In genomic region chr19:2041436-2041685, GRCh38 we compare ENCODE assay signal across 9 cellular contexts. TPM values are rescaled to one million over a fixed set of nuclear protein-coding genes. Genes with fewer than 3 reads are reported as not detected.
DNase-seq lines count a peak whose midpoint lies in the region; ATAC-seq, FAIRE-seq and TF ChIP-seq lines count a peak whose summit lies in the region.
"Had no signal": no experiment of that assay in that cellular context is flagged by ENCODE, and none has a peak within 500 bp of the region (broad histone marks: within the 10 kb centered on the region; RNA-seq: fewer than 3 reads in every experiment).

No MANE protein-coding gene starts in this region.

- H3K4me1 ChIP-seq in OCI-LY1 (ENCODE audit: insufficient read depth, low read length, severe bottlenecking): peaks cover 57% of the 10 kb centered on the region
- H3K4me1 ChIP-seq in H1 (replicated peaks in 1 of 4; ENCODE audit: control insufficient read depth in 3 of 4, insufficient read depth in 4 of 4, low read length in 3 of 4): peaks cover 0 to 19% (median 14%) of the 10 kb centered on the region in 4 experiments; a peak in 5 of 7 replicates
- H3K4me1 ChIP-seq in trophoblast cell (ENCODE audit: control insufficient read depth in 1 of 2, insufficient read depth in 2 of 2, low read length in 2 of 2): peaks cover 13 to 14% of the 10 kb centered on the region in 2 experiments

- no peak for TF ChIP-seq EP300 in H1 (IDR thresholded peaks at IDR 0.05; ENCODE audit: borderline replicate concordance in 1 of 2, low read depth in 2 of 2, low read length in 2 of 2)

- H3K36me3 ChIP-seq in OCI-LY1 (ENCODE audit: insufficient read depth, low read length): peaks cover 48% of the 10 kb centered on the region
- peaks cover 7 to 44% (median 29%) of the 10 kb centered on the region in 4 experiments for H3K36me3 ChIP-seq in H1 (ENCODE audit: control insufficient read depth in 2 of 4, insufficient read depth in 4 of 4, low read length in 3 of 4)
- peaks cover 72 to 75% of the 10 kb centered on the region in 2 experiments for H3K36me3 ChIP-seq in trophoblast cell (ENCODE audit: control insufficient read depth in 1 of 2, insufficient read depth in 2 of 2, low read length in 2 of 2)

- TF ChIP-seq RAD21 in H1 (IDR thresholded peaks at IDR 0.05 in 1 of 2, conservative IDR thresholded peaks at IDR 0.05 in 1 of 2; ENCODE audit: low read depth in 2 of 2, low read length in 2 of 2): no peak

- H3K79me1 ChIP-seq in H1 (ENCODE audit: low read depth, low read length) (peaks cover 7% of the 10 kb centered on the region), trophoblast cell (ENCODE audit: low read length) (peaks cover 13% of the 10 kb centered on the region)

- TF ChIP-seq POLR2A in H1 (IDR thresholded peaks at IDR 0.05; ENCODE audit: control extremely low read depth in 1 of 2, low read depth in 2 of 2, low read length in 2 of 2): no peak

- peaks cover 52% of the 10 kb centered on the region for H3K36me3 Mint-ChIP-seq in CD4-positive, alpha-beta T cell (ENCODE audit: low read depth)

- H4K20me1 ChIP-seq in OCI-LY1 (ENCODE audit: insufficient read depth, low read length): no peaks in the 10 kb centered on the region
- peaks cover 3 to 30% of the 10 kb centered on the region in 2 experiments for H4K20me1 ChIP-seq in H1 (replicated peaks in 1 of 2; ENCODE audit: control insufficient read depth in 1 of 2, insufficient read depth in 2 of 2, low read length in 2 of 2)

- H2AK5ac ChIP-seq in H1 (ENCODE audit: low read depth, low read length): no peak overlapping the region; the same call in 1 of the 2 replicates
- H2AK5ac ChIP-seq in trophoblast cell (ENCODE audit: low read length): no peak overlapping the region

- peak overlapping the region; percentile 97 for H3K27ac Mint-ChIP-seq in CD4-positive, alpha-beta T cell

- POLR2A ChIA-PET in CD4-positive, alpha-beta T cell (lab: Charles Lee): interaction anchor here (1.5 to 3.3 kb wide), 4 partner anchors 9 to 166 kb away, joined by 5 to 31 read pairs (median 18); partner anchors contain the start of gene MKNK2
- POLR2A ChIA-PET in H1 (lab: Charles Lee; ENCODE audit: partially characterized antibody): interaction anchor here (22.2 to 27.5 kb wide), 2 partner anchors 9 to 10 kb away, joined by 524 read pairs; partner anchors contain the start of gene MKNK2

- FAIRE-seq in H1 (lab: Jason Lieb, UNC): no peak

- H3K4me3 ChIP-seq in OCI-LY1 (ENCODE audit: low read depth, low read length, poor library complexity, severe bottlenecking) (peak overlapping the region; percentile 77), H1 (ENCODE audit: extremely low read depth in 1 of 4, insufficient read depth in 2 of 4, low read depth in 3 of 4, low read length in 4 of 4) (peak overlapping the region in 2 of 4 experiments; percentile 10 to 50; a peak in 3 of 8 replicates), trophoblast cell (ENCODE audit: low read depth, low read length) (peak overlapping the region; percentile 8)

- no peaks in the 10 kb centered on the region for H3K23me2 ChIP-seq in H1 (ENCODE audit: low read depth, low read length)

- peak overlapping the region; percentile 48 for H4K5ac ChIP-seq in H1 (ENCODE audit: insufficient read length, low read depth, low read length)

- H3K9ac ChIP-seq in OCI-LY1 (ENCODE audit: low read length): peak overlapping the region; percentile 94
- peak overlapping the region in 2 of 4 experiments; percentile 58 to 74; a peak in 2 of 7 replicates for H3K9ac ChIP-seq in H1 (replicated peaks in 1 of 4; ENCODE audit: extremely low read depth in 1 of 4, low read depth in 3 of 4, low read length in 3 of 4)
- H3K9ac ChIP-seq in trophoblast cell (ENCODE audit: low read length): peak overlapping the region; percentile 42

- peak overlapping the region; percentile 96; the same call in 1 of the 2 replicates for H4K8ac ChIP-seq in H1 (ENCODE audit: extremely low read depth, insufficient read depth, low read length)
- H4K8ac ChIP-seq in trophoblast cell (ENCODE audit: low read depth, low read length): peak overlapping the region; percentile 73

- peaks cover 28% of the 10 kb centered on the region for H3K4me1 Mint-ChIP-seq in CD4-positive, alpha-beta T cell (ENCODE audit: low read depth)

- 0 out of 2 replicates have a peak overlapping the region, but pooled peaks have one; percentile 32 for H3K18ac ChIP-seq in H1 (ENCODE audit: extremely low read depth, low read length)
- peak overlapping the region; percentile 53 for H3K18ac ChIP-seq in trophoblast cell (ENCODE audit: low read length)

- peak overlapping the region; percentile 96 for H3K4ac ChIP-seq in H1 (replicated peaks; ENCODE audit: insufficient read length, low read depth, low read length)
- H3K4ac ChIP-seq in trophoblast cell (ENCODE audit: low read depth, low read length): peak overlapping the region; percentile 61

- H3K4me2 ChIP-seq in OCI-LY1 (ENCODE audit: low read length) (peak overlapping the region; percentile 72), H1 (ENCODE audit: insufficient read depth in 1 of 2, low read depth in 2 of 2, low read length in 2 of 2) (peak overlapping the region; percentile 29 to 72; a peak in 1 of 4 replicates), trophoblast cell (ENCODE audit: low read length) (peak overlapping the region; percentile 53)

- no peaks in the 10 kb centered on the region for H3K9me2 ChIP-seq in OCI-LY1 (ENCODE audit: low read depth, low read length)

- no peak overlapping the region for H2BK120ac ChIP-seq in H1 (replicated peaks; ENCODE audit: low read depth, low read length)
- peak overlapping the region; percentile 50 for H2BK120ac ChIP-seq in trophoblast cell (ENCODE audit: insufficient read depth, low read length, poor library complexity)

- intact Hi-C loops in CD4-positive, alpha-beta T cell (cut with DNase I, micrococcal nuclease): no loop called here

- no peak for ATAC-seq in CD4-positive, alpha-beta T cell (ENCODE audit: poor library complexity)
- ATAC-seq in HG03025 (IDR thresholded peaks at IDR 0.05; ENCODE audit: low FRiP score, unreplicated experiment) (no peak), HG02588 (IDR thresholded peaks at IDR 0.05; ENCODE audit: unreplicated experiment) (no peak)

- no peak overlapping the region for H2BK20ac ChIP-seq in H1 (ENCODE audit: low read length)

- no peaks in the 10 kb centered on the region for H3K27me3 ChIP-seq in CD4-positive, alpha-beta T cell (ENCODE audit: control insufficient read depth, insufficient read depth, low read length)
- no peaks in the 10 kb centered on the region for H3K27me3 ChIP-seq in OCI-LY1 (ENCODE audit: insufficient read depth, low read length)
- no peaks in the 10 kb centered on the region for H3K27me3 ChIP-seq in H1 (replicated peaks in 1 of 4; ENCODE audit: control insufficient read depth in 3 of 4, extremely low read depth in 1 of 4, insufficient read depth in 3 of 4, low read length in 3 of 4)
- H3K27me3 ChIP-seq in trophoblast cell (ENCODE audit: insufficient read depth, low read length): no peaks in the 10 kb centered on the region

- no peaks in the 10 kb centered on the region for H3K27me3 Mint-ChIP-seq in CD4-positive, alpha-beta T cell

- peak overlapping the region; percentile 51 for H3K4me3 Mint-ChIP-seq in CD4-positive, alpha-beta T cell

- no peak for TF ChIP-seq CTCF in CD4-positive, alpha-beta T cell (IDR thresholded peaks at IDR 0.05)
- TF ChIP-seq CTCF in OCI-LY1 (IDR thresholded peaks at IDR 0.05; ENCODE audit: low read length) (no peak), H1 (IDR thresholded peaks at IDR 0.05; ENCODE audit: control extremely low read depth in 1 of 3, insufficient read depth in 1 of 3, low read depth in 1 of 3, low read length in 3 of 3) (no peak)

- no peak overlapping the region for H4K12ac ChIP-seq in trophoblast cell (ENCODE audit: low read depth, low read length)

- 0 out of 2 replicates have a peak, but pooled peaks cover 5% of the 10 kb centered on the region for H3F3A ChIP-seq in OCI-LY1 (ENCODE audit: insufficient read depth, low read length)

- H2AFZ ChIP-seq in OCI-LY1 (ENCODE audit: low read length): no peak overlapping the region
- H2AFZ ChIP-seq in H1 (ENCODE audit: low read length): no peak overlapping the region
- no peak overlapping the region for H2AFZ ChIP-seq in trophoblast cell (ENCODE audit: insufficient read depth, low read length, poor library complexity)

- H3K14ac ChIP-seq in H1 (ENCODE audit: insufficient read length) (no peak overlapping the region), trophoblast cell (ENCODE audit: low read length) (peak overlapping the region; percentile 11)

- WGBS in H1 (ENCODE audit: extremely low coverage in 1 of 2, insufficient coverage in 1 of 2, insufficient read length in 1 of 2, insufficient replicate concordance in 2 of 2, low coverage in 1 of 2, low lambda C conversion rate in 2 of 2, missing lambda C conversion rate in 1 of 2), 2 experiments: 100% methylated on average over 5 of the region's 6 CpGs; no CpG with 5 or more reads in 1 of the 2 experiments
- no CpG with 5 or more reads among the region's 6 CpGs for WGBS in trophoblast cell (ENCODE audit: extremely low coverage, insufficient coverage, insufficient read length)

- H2BK5ac ChIP-seq in H1 (ENCODE audit: low read depth, low read length) (peak overlapping the region; percentile 88), trophoblast cell (ENCODE audit: low read depth, low read length, poor library complexity) (no peak overlapping the region)

- peak overlapping the region; percentile 25 for H3K56ac ChIP-seq in H1 (replicated peaks; ENCODE audit: insufficient read length, low read depth, low read length)

- no peak for DNase-seq in CD4-positive, alpha-beta T cell
- DNase-seq in H1 (ENCODE audit: low read depth in 1 of 2, low spot score in 2 of 2) (no peak), trophoblast cell (no peak), cortex of kidney (lab: John Stamatoyannopoulos, UW) (no peak), NCI-H146 (lab: John Stamatoyannopoulos, UW) (no peak)

- CTCF ChIA-PET in CD4-positive, alpha-beta T cell (lab: Charles Lee): no interaction called here
- CTCF ChIA-PET in H1 (lab: Charles Lee; ENCODE audit: partially characterized antibody): interaction anchor here (0.9 to 1.3 kb wide), 2 partner anchors 10 to 13 kb away, joined by 3 to 7 read pairs; no protein-coding TSS in a partner anchor

- H3K27ac ChIP-seq in CD4-positive, alpha-beta T cell (ENCODE audit: low read depth, low read length): peak overlapping the region; percentile 98
- peak overlapping the region; percentile 87 for H3K27ac ChIP-seq in OCI-LY1 (ENCODE audit: low read depth, low read length, poor library complexity, severe bottlenecking)
- peak overlapping the region; percentile 93 for H3K27ac ChIP-seq in H1 (ENCODE audit: low read depth, low read length)
- H3K27ac ChIP-seq in trophoblast cell (ENCODE audit: low read depth, low read length): peak overlapping the region; percentile 8

- H4K91ac ChIP-seq in H1 (replicated peaks; ENCODE audit: insufficient read length, low read length): peak overlapping the region; percentile 80
- peak overlapping the region; percentile 95 for H4K91ac ChIP-seq in trophoblast cell (ENCODE audit: low read depth, low read length)

- H2BK15ac ChIP-seq in H1 (ENCODE audit: low read length): 0 out of 2 replicates have a peak overlapping the region, but pooled peaks have one; percentile 72

- H2BK12ac ChIP-seq in H1 (ENCODE audit: low read depth, low read length) (0 out of 2 replicates have a peak overlapping the region, but pooled peaks have one; percentile 60), trophoblast cell (ENCODE audit: low read length) (peak overlapping the region; percentile 19)

- no peaks in the 10 kb centered on the region for H3K9me3 Mint-ChIP-seq in CD4-positive, alpha-beta T cell

- no peak overlapping the region for H3K23ac ChIP-seq in H1 (ENCODE audit: insufficient read length)
- H3K23ac ChIP-seq in trophoblast cell (ENCODE audit: low read length): no peak overlapping the region

- H3K9me3 ChIP-seq in CD4-positive, alpha-beta T cell (ENCODE audit: control insufficient read depth, low read length): no peaks in the 10 kb centered on the region
- H3K9me3 ChIP-seq in OCI-LY1 (ENCODE audit: low read length) (no peaks in the 10 kb centered on the region), H1 (ENCODE audit: insufficient read depth in 2 of 2, low read depth in 1 of 2, low read length in 1 of 2) (0 out of 4 replicates have a peak, but pooled peaks cover 0 to under 1% of the 10 kb centered on the region in 2 experiments), trophoblast cell (ENCODE audit: insufficient read depth, low read depth, low read length) (peaks cover 1% of the 10 kb centered on the region)
- H3K9me3 ChIP-seq: mucosa of descending colon had no signal

- no peaks in the 10 kb centered on the region for H3K79me2 ChIP-seq in OCI-LY1 (ENCODE audit: insufficient read depth, low read length)
- peaks cover 0 to 5% of the 10 kb centered on the region in 2 experiments; a peak in 1 of 4 replicates for H3K79me2 ChIP-seq in H1 (ENCODE audit: control insufficient read depth in 1 of 2, insufficient read depth in 2 of 2, low read length in 2 of 2)
- peaks cover 4% of the 10 kb centered on the region for H3K79me2 ChIP-seq in trophoblast cell (ENCODE audit: control insufficient read depth, insufficient read depth, low read length, poor library complexity)

RNA-seq across cellular contexts. Expression of gene MKNK2, which starts 9.7 kb away (rescaled TPM):
- total RNA-seq in CD4-positive, alpha-beta T cell: 100 to 1,000 TPM; 325 to 347 TPM
- total RNA-seq in H1 (2021; fragmentation: NEBNext Ultra II Directional; extraction: Animal tissue kit (Norgen Biotek cat#: 25700)): 163 and 174 TPM in 2 replicates
- 166 and 200 TPM in 2 replicates for polyA plus RNA-seq in H1 (2011; rRNA removed)
- polyA plus RNA-seq in H1 (2011; cell fraction: cytosol; rRNA removed): 102 TPM
- 175 TPM for polyA plus RNA-seq in H1 (2011; cell fraction: nucleus; rRNA removed)
- 78.8 to 121 TPM (median 107 TPM) in 4 replicates for polyA plus RNA-seq in H1 (2012, experiment 1 of 2)
- polyA plus RNA-seq in H1 (2012, experiment 2 of 2): 103 TPM
- 122 TPM for polyA plus RNA-seq in H1 (2013, experiment 1 of 2)
- polyA plus RNA-seq in H1 (2013, experiment 2 of 2): 125 TPM
- polyA minus RNA-seq in H1 (2011; rRNA and poly(A)+ RNA removed): 66.6 and 68.9 TPM in 2 replicates
- polyA minus RNA-seq in H1 (2011; cell fraction: cytosol; rRNA and poly(A)+ RNA removed): 116 TPM
- 61.1 TPM for polyA minus RNA-seq in H1 (2011; cell fraction: nucleus; rRNA and poly(A)+ RNA removed)
- polyA plus RNA-seq in trophoblast cell (2013): 339 and 368 TPM in 2 replicates

RNA-seq across cellular contexts. Expression of gene BTBD2, which starts 25.8 kb away (rescaled TPM):
- 10 to 100 TPM; 44.4 to 44.9 TPM for total RNA-seq in CD4-positive, alpha-beta T cell
- total RNA-seq in H1 (2021; fragmentation: NEBNext Ultra II Directional; extraction: Animal tissue kit (Norgen Biotek cat#: 25700)): 92.3 and 95.3 TPM in 2 replicates
- polyA plus RNA-seq in H1 (2011; rRNA removed): 91.7 and 142 TPM in 2 replicates
- 63.4 TPM for polyA plus RNA-seq in H1 (2011; cell fraction: cytosol; rRNA removed)
- 97.0 TPM for polyA plus RNA-seq in H1 (2011; cell fraction: nucleus; rRNA removed)
- polyA plus RNA-seq in H1 (2012, experiment 1 of 2): 66.1 to 117 TPM (median 109 TPM) in 4 replicates
- 90.9 TPM for polyA plus RNA-seq in H1 (2012, experiment 2 of 2)
- 59.3 TPM for polyA plus RNA-seq in H1 (2013, experiment 1 of 2)
- polyA plus RNA-seq in H1 (2013, experiment 2 of 2): 59.3 TPM
- 28.7 and 37.4 TPM in 2 replicates for polyA minus RNA-seq in H1 (2011; rRNA and poly(A)+ RNA removed)
- 82.9 TPM for polyA minus RNA-seq in H1 (2011; cell fraction: cytosol; rRNA and poly(A)+ RNA removed)
- 47.7 TPM for polyA minus RNA-seq in H1 (2011; cell fraction: nucleus; rRNA and poly(A)+ RNA removed)
- polyA plus RNA-seq in trophoblast cell (2013): 43.8 and 44.5 TPM in 2 replicates

RNA-seq across cellular contexts. Expression of gene MOB3A, which starts 54.8 kb away (rescaled TPM):
- 10 to 100 TPM; 96.4 to 97.3 TPM for total RNA-seq in CD4-positive, alpha-beta T cell
- total RNA-seq in H1 (2021; fragmentation: NEBNext Ultra II Directional; extraction: Animal tissue kit (Norgen Biotek cat#: 25700)): 9.2 and 9.8 TPM in 2 replicates
- 9.6 and 10.2 TPM in 2 replicates for polyA plus RNA-seq in H1 (2011; rRNA removed)
- 5.2 TPM for polyA plus RNA-seq in H1 (2011; cell fraction: cytosol; rRNA removed)
- polyA plus RNA-seq in H1 (2011; cell fraction: nucleus; rRNA removed): 8.1 TPM
- 5.2 to 7.4 TPM (median 7.0 TPM) in 4 replicates for polyA plus RNA-seq in H1 (2012, experiment 1 of 2)
- 5.2 TPM for polyA plus RNA-seq in H1 (2012, experiment 2 of 2)
- polyA plus RNA-seq in H1 (2013, experiment 1 of 2): 7.2 TPM
- 7.5 TPM for polyA plus RNA-seq in H1 (2013, experiment 2 of 2)
- polyA minus RNA-seq in H1 (2011; rRNA and poly(A)+ RNA removed): 6.6 and 8.8 TPM in 2 replicates
- polyA minus RNA-seq in H1 (2011; cell fraction: cytosol; rRNA and poly(A)+ RNA removed): 7.0 TPM
- 3.3 TPM for polyA minus RNA-seq in H1 (2011; cell fraction: nucleus; rRNA and poly(A)+ RNA removed)
- polyA plus RNA-seq in trophoblast cell (2013): 34.5 and 34.8 TPM in 2 replicates

RNA-seq across cellular contexts. Expression of gene IZUMO4, which starts 55.4 kb away (rescaled TPM):
- total RNA-seq in CD4-positive, alpha-beta T cell: 10 to 100 TPM; 17.4 to 17.9 TPM
- 1.3 and 1.8 TPM in 2 replicates for total RNA-seq in H1 (2021; fragmentation: NEBNext Ultra II Directional; extraction: Animal tissue kit (Norgen Biotek cat#: 25700))
- polyA plus RNA-seq in H1 (2011; rRNA removed): 1.9 and 2.3 TPM in 2 replicates
- polyA plus RNA-seq in H1 (2011; cell fraction: cytosol; rRNA removed): 2.3 TPM
- 12.4 TPM for polyA plus RNA-seq in H1 (2011; cell fraction: nucleus; rRNA removed)
- 0.54 to 2.7 TPM (median 2.0 TPM) in 4 replicates for polyA plus RNA-seq in H1 (2012, experiment 1 of 2)
- 1.1 TPM for polyA plus RNA-seq in H1 (2012, experiment 2 of 2)
- polyA plus RNA-seq in H1 (2013, experiment 1 of 2): 0.95 TPM
- 0.75 TPM for polyA plus RNA-seq in H1 (2013, experiment 2 of 2)
- polyA minus RNA-seq in H1 (2011; rRNA and poly(A)+ RNA removed): 0.47 TPM in 1 of 2 replicates, not detected in the other
- polyA minus RNA-seq in H1 (2011; cell fraction: cytosol; rRNA and poly(A)+ RNA removed): 1.5 TPM
- 2.4 TPM for polyA minus RNA-seq in H1 (2011; cell fraction: nucleus; rRNA and poly(A)+ RNA removed)
- 1.2 and 1.5 TPM in 2 replicates for polyA plus RNA-seq in trophoblast cell (2013)

Comparison
In these comparisons a context has a peak if more than half of its experiments do, and no peak if none do; other contexts are left out.
1. H3K27ac ChIP-seq: peak in every context shown above with its lines; median percentile 98 in CD4-positive, alpha-beta T cell; 93 in H1; 87 in OCI-LY1; 8 in trophoblast cell.